In the genomic region with DNA sequence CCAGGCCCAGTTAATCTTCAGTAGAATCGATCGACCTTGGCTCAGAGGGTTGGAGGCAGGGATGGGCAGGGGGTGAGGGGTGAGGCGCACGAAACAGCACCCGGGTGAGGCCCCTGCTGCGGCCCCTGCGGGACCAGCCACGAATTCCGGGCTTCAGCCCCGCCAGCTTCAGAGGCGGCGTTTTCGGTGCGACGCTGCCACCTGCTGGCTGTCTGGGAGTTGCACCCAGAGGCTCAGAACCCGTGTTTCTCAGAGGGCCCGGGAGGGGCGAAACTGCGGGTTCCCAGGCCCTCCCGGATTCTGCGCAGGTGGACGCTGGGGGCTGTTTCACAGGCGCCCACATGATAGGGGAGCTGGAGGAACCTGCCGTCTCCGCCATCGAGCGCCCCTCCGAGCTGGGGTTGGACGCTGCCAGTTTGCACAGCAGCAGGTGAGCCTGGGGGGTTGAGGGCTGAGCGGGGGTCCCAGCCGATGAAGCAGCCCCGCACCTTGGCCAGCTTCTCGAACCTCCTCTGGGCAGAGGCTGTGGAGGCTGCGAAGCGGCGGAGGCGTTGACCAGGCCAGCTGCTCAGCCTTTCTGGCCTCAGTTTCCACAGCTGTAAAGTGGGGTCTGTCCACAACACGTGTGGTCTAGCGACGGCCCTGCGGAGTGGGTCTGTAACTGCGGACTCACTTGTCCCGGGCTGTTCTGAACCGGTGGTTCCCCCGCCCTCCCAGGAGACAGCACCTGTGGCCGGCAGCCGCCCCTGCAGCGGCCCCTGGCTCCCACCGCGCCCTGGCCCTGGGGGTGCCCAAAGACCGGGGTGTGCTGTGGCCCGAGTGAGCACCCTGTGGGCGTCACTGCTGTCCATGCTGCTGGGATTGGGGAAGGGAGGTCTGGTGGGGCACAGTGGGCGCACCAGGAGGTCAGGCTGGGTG, we compare ENCODE assay signal across 8 cellular contexts. TPM values are rescaled to one million over a fixed set of nuclear protein-coding genes. Genes with fewer than 3 reads are reported as not detected.
DNase-seq lines count a peak whose midpoint lies in the region; ATAC-seq and TF ChIP-seq lines count a peak whose summit lies in the region.

No MANE protein-coding gene starts in this region.

- peak; percentile 70 to 99 (median 95) for TF ChIP-seq CTCF in dorsolateral prefrontal cortex (IDR thresholded peaks at IDR 0.05 in 54 of 56, conservative IDR thresholded peaks at IDR 0.05 in 2 of 56; ENCODE audit: low read depth in 1 of 56, partially characterized antibody in 56 of 56)

- H3K27ac ChIP-seq in dorsolateral prefrontal cortex, result no peak overlapping the region

- peaks cover 10% of the 10 kb centered on the region for H3K9me3 Mint-ChIP-seq in memory B cell

- intact Hi-C loops in dorsolateral prefrontal cortex (cut with DNase I), result loop anchor here (1.0 to 10.0 kb wide), 6 partner anchors 36 to 505 kb away; no protein-coding TSS in a partner anchor

- peaks cover 7 to 100% (median 88%) of the 10 kb centered on the region in 45 donors for H3K27me3 ChIP-seq in dorsolateral prefrontal cortex

- H3K36me3 Mint-ChIP-seq in memory B cell, result peaks cover 2% of the 10 kb centered on the region

- peaks cover 29% of the 10 kb centered on the region for H3K27me3 Mint-ChIP-seq in memory B cell

- peak; percentile 31 for ATAC-seq in GM19043 (IDR thresholded peaks at IDR 0.05; ENCODE audit: low read depth, unreplicated experiment)
- peak; percentile 51 for ATAC-seq in HG03280 (IDR thresholded peaks at IDR 0.05; ENCODE audit: unreplicated experiment)
- peak; percentile 78 for ATAC-seq in memory B cell (ENCODE audit: low read depth)

- DNase-seq in C1 segment of cervical spinal cord (lab: John Stamatoyannopoulos, UW) (peak in 10 of 14 donors; percentile 6 to 65 (median 17)), NCI-H460 (ENCODE audit: extremely low read depth, low read depth) (peak; percentile 72), dorsolateral prefrontal cortex (peak in 9 of 10 donors; percentile 61 to 84 (median 72)), memory B cell (ENCODE audit: low spot score in 2 of 2) (peak; percentile 88 to 94)
- DNase-seq in activated CD4-positive, alpha-beta T cell treated with anti-CD3 and anti-CD28 coated beads, Interleukin-2, amount 50 U/mL, for 24 hours (ENCODE audit: low read depth in 1 of 2, low spot score in 1 of 2), result peak; percentile 75 to 80
- DNase-seq in stimulated activated CD8-positive, alpha-beta memory T cell treated with anti-CD3 and anti-CD28 coated beads, Interleukin-4, amount 100 ng/mL, for 1 hour (ENCODE audit: low read depth in 2 of 2, low spot score in 1 of 2), result peak; percentile 64 to 73

- peak overlapping the region; percentile 54 for H3K4me3 Mint-ChIP-seq in memory B cell

- H3K4me3 ChIP-seq in dorsolateral prefrontal cortex, result peak overlapping the region in 26 of 59 donors; percentile 2 to 49 (median 24)

- peak overlapping the region; percentile 64 for H3K27ac Mint-ChIP-seq in memory B cell

- peaks cover 14% of the 10 kb centered on the region for H3K4me1 Mint-ChIP-seq in memory B cell

RNA-seq across cellular contexts. Expression of a gene that starts 2.5 kb away (rescaled TPM):
- total RNA-seq in NCI-H460 (2014; rRNA removed; shearing (Covaris generic)), result not detected in 2 replicates
- not detected in 2 replicates for polyA plus RNA-seq in NCI-H460 (2014; cell fraction: nucleus; rRNA removed)
- not detected for total RNA-seq in dorsolateral prefrontal cortex

RNA-seq across cellular contexts. Expression of a gene that starts 56.8 kb away (rescaled TPM):
- total RNA-seq in NCI-H460 (2014; rRNA removed; shearing (Covaris generic)), result 16.6 and 20.1 TPM in 2 replicates
- polyA plus RNA-seq in NCI-H460 (2014; cell fraction: nucleus; rRNA removed), result 164 and 186 TPM in 2 replicates
- 10 to 100 TPM in 1 of 120 experiments, 1 to 10 TPM in 115, under 1 TPM in 4; 0.58 to 11.1 (median 2.8) TPM for total RNA-seq in dorsolateral prefrontal cortex

Comparison
In these comparisons a context has a peak if more than half of its experiments do, and no peak if none do; other contexts are left out.
1. DNase-seq: peak in every context shown above with its lines; median percentile 91 in memory B cell; 78 in activated CD4-positive, alpha-beta T cell treated with anti-CD3 and anti-CD28 coated beads, Interleukin-2, amount 50 U/mL, for 24 hours; 72 in NCI-H460; 72 in dorsolateral prefrontal cortex; 68 in stimulated activated CD8-positive, alpha-beta memory T cell treated with anti-CD3 and anti-CD28 coated beads, Interleukin-4, amount 100 ng/mL, for 1 hour; 17 in C1 segment of cervical spinal cord.